In the genomic region with DNA sequence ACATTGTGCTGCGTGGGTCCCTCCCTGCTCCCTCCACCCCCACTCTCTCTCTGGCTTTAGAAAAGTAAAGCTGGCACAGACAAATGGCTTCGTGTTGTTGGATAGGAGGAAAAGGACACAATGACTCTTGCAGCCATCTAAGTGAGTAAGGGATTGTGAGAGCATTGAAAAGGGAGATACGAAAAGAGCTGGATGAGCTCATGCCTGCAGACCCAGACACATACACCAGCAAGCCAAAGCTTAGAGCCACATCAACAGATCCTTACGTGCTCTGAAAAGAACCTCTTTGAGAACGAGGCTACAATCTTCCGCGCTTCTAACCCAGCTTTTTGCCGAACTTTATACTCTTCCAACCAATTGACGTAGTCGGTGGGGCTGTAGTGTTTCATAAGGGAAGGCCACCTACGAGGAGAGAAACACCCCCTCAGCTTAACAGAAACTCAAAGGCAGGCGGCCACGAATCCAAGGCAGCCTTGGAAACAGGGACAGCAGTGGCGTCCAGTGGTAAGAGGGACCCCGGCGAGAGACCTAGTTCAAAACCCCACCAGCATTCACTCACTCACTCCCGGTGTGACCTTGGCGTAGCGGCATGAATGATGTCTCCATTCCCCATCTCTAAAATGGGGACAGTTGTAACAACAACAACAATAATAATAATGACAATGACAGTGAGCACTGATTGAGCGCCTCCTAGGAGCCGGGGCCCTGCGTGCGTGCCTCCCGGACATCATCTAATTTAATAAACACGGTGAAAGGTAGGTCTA, we compare ENCODE assay signal across 8 cellular contexts. TPM values are rescaled to one million over a fixed set of nuclear protein-coding genes. Genes with fewer than 3 reads are reported as not detected.
DNase-seq lines count a peak whose midpoint lies in the region; ATAC-seq and TF ChIP-seq lines count a peak whose summit lies in the region.

No MANE protein-coding gene starts in this region.

- TF ChIP-seq CTCF in AG04450 (IDR thresholded peaks at IDR 0.05; ENCODE audit: low read depth, low read length): no peak
- TF ChIP-seq CTCF in HFF-Myc (IDR thresholded peaks at IDR 0.05; ENCODE audit: low read depth, low read length, missing control alignments): no peak
- no peak for TF ChIP-seq CTCF in astrocyte of the cerebellum (IDR thresholded peaks at IDR 0.05; ENCODE audit: low read depth, low read length, missing control alignments)

- in situ Hi-C loops in astrocyte of the cerebellum (cut with HindIII; ENCODE audit: low sequenced_read_pairs): no loop called here

- ATAC-seq in HG03469 (IDR thresholded peaks at IDR 0.05; ENCODE audit: unreplicated experiment): no peak
- no peak for ATAC-seq in HG03354 (IDR thresholded peaks at IDR 0.05; ENCODE audit: poor library complexity, severe bottlenecking, unreplicated experiment)

- POLR2A ChIA-PET in AG04450 (lab: Yijun Ruan, JAX): no interaction called here

- peak overlapping the region; percentile 31 for H3K27ac ChIP-seq in AG04450 (ENCODE audit: low read depth, low read length)

- peaks cover 3% of the 10 kb centered on the region for H3K27me3 ChIP-seq in AG04450 (ENCODE audit: control insufficient read depth, insufficient read depth, low read length)

- DNase-seq in AG04450 (ENCODE audit: low read depth, low spot score) (peak; percentile 20), HFF-Myc (ENCODE audit: extremely low read depth, low read depth) (no peak), astrocyte of the cerebellum (ENCODE audit: low read depth) (peak; percentile 20), renal cortical epithelial cell (ENCODE audit: low read depth) (peak; percentile 52)
- DNase-seq in stimulated activated CD4-positive, alpha-beta T cell treated with anti-CD3 and anti-CD28 coated beads, Interleukin-15, amount 100 ng/mL, for 24 hours: no peak

- H3K4me3 ChIP-seq in AG04450 (ENCODE audit: low read depth, low read length) (peak overlapping the region; percentile 80), HFF-Myc (replicated peaks; ENCODE audit: low read depth, low read length) (peak overlapping the region; percentile 93), astrocyte of the cerebellum (ENCODE audit: low read depth, low read length) (peak overlapping the region; percentile 71), iPS-11a (ENCODE audit: low read depth, low read length) (peak overlapping the region; percentile 96)

- CTCF ChIA-PET in AG04450 (lab: Charles Lee): interaction anchor here (0.7 to 1.5 kb wide), 3 partner anchors 24 to 1163 kb away, joined by 3 to 7 read pairs (median 3); no protein-coding TSS in a partner anchor

- H3K9me3 ChIP-seq in AG04450 (ENCODE audit: control insufficient read depth, insufficient read depth, low read length): no peaks in the 10 kb centered on the region; the same call in 1 of the 2 replicates

RNA-seq across cellular contexts. Expression of gene FBXO21, which starts 1.1 kb away (rescaled TPM):
- 38.0 and 38.9 TPM in 2 replicates for polyA plus RNA-seq in AG04450 (2011; rRNA removed)
- polyA minus RNA-seq in AG04450 (2011; rRNA and poly(A)+ RNA removed): 101 and 126 TPM in 2 replicates
- total RNA-seq in renal cortical epithelial cell: 110 and 129 TPM in 2 replicates

Comparison
In these comparisons a context has a peak if more than half of its experiments do, and no peak if none do; other contexts are left out.
1. DNase-seq: peak in AG04450 (single experiment), astrocyte of the cerebellum (single experiment) and renal cortical epithelial cell (single experiment); none in HFF-Myc (single experiment) and stimulated activated CD4-positive, alpha-beta T cell treated with anti-CD3 and anti-CD28 coated beads, Interleukin-15, amount 100 ng/mL, for 24 hours (single experiment).
2. Peak in every context shown above with its lines, with median percentiles within 50 percentile points of each other: H3K4me3 ChIP-seq.